ENCODE assay signal across 9 cellular contexts in genomic region chr3:49199244-49199899, GRCh38. TPM values are rescaled to one million over a fixed set of nuclear protein-coding genes. Genes with fewer than 3 reads are reported as not detected.
DNase-seq lines count a peak whose midpoint lies in the region; ATAC-seq and TF ChIP-seq lines count a peak whose summit lies in the region.
"Had no signal": no experiment of that assay in that cellular context is flagged by ENCODE, and none has a peak within 500 bp of the region (broad histone marks: within the 10 kb centered on the region; RNA-seq: fewer than 3 reads in every experiment).

No MANE protein-coding gene starts in this region.

- H3K4me1 ChIP-seq in spleen: no peaks in the 10 kb centered on the region

- WGBS in spleen, 5 donors: 36 to 71% (median 45%) methylated on average over 34 to 52 of the region's 52 CpGs

- TF ChIP-seq POLR2A in spleen (IDR thresholded peaks at IDR 0.05): no peak

- no peaks in the 10 kb centered on the region for H3K9me3 Mint-ChIP-seq in activated naive CD4-positive, alpha-beta T cell treated with anti-CD3 and anti-CD28 coated beads, Interleukin-2, amount 10 ng/mL, durations not matched to agents 7 days and 5 days

- peak overlapping the region in 3 of 8 donors; percentile 60 to 70 (median 62) for H3K27ac ChIP-seq in spleen

- DNase-seq in HS-5 (ENCODE audit: low read depth) (peak; percentile 78), choroid plexus epithelial cell (ENCODE audit: low read depth) (peak; percentile 82), kidney tubule cell (ENCODE audit: low spot score) (peak; percentile 69), spleen (peak; percentile 85), activated gamma-delta T cell treated with Interleukin-2 at 50 U/mL for 16 hours (no peak), MG63 (no peak)
- DNase-seq in activated naive CD4-positive, alpha-beta T cell treated with anti-CD3 and anti-CD28 coated beads, Interleukin-2, amount 10 ng/mL, durations not matched to agents 7 days and 5 days: no peak
- DNase-seq: activated CD8-positive, alpha-beta memory T cell treated with anti-CD3 and anti-CD28 coated beads, Interleukin-2, amount 50 U/mL, for 4 hours had no signal

- no peaks in the 10 kb centered on the region for H3K4me1 Mint-ChIP-seq in activated naive CD4-positive, alpha-beta T cell treated with anti-CD3 and anti-CD28 coated beads, Interleukin-2, amount 10 ng/mL, durations not matched to agents 7 days and 5 days

- no peak overlapping the region for H3K27ac Mint-ChIP-seq in activated naive CD4-positive, alpha-beta T cell treated with anti-CD3 and anti-CD28 coated beads, Interleukin-2, amount 10 ng/mL, durations not matched to agents 7 days and 5 days

- H3K36me3 Mint-ChIP-seq in activated naive CD4-positive, alpha-beta T cell treated with anti-CD3 and anti-CD28 coated beads, Interleukin-2, amount 10 ng/mL, durations not matched to agents 7 days and 5 days: no peaks in the 10 kb centered on the region

- intact Hi-C loops in spleen (cut with DNase I; ENCODE audit: low total_unique reads): no loop called here

- H3K27me3 ChIP-seq in spleen (replicated peaks in 1 of 7): peaks cover 0 to 16% (median 0%) of the 10 kb centered on the region in 7 donors
- H3K27me3 ChIP-seq in MG63: no peaks in the 10 kb centered on the region

- H3K4me3 Mint-ChIP-seq in activated naive CD4-positive, alpha-beta T cell treated with anti-CD3 and anti-CD28 coated beads, Interleukin-2, amount 10 ng/mL, durations not matched to agents 7 days and 5 days: no peak overlapping the region

- no peaks in the 10 kb centered on the region for H3K9me3 ChIP-seq in spleen
- no peaks in the 10 kb centered on the region for H3K9me3 ChIP-seq in MG63

- CTCF ChIA-PET in activated naive CD4-positive, alpha-beta T cell treated with anti-CD3 and anti-CD28 coated beads, Interleukin-2, amount 10 ng/mL, durations not matched to agents 7 days and 5 days (lab: Charles Lee): no interaction called here

- no peak for ATAC-seq in HG02588 (IDR thresholded peaks at IDR 0.05; ENCODE audit: unreplicated experiment)

- peaks cover 23% of the 10 kb centered on the region for H3K27me3 Mint-ChIP-seq in activated naive CD4-positive, alpha-beta T cell treated with anti-CD3 and anti-CD28 coated beads, Interleukin-2, amount 10 ng/mL, durations not matched to agents 7 days and 5 days

- H3K4me3 ChIP-seq in choroid plexus epithelial cell (ENCODE audit: low read depth, low read length) (peak overlapping the region; percentile 58), spleen (peak overlapping the region; percentile 4 to 60 (median 24)), MG63 (no peak overlapping the region)

- no peak for TF ChIP-seq CTCF in choroid plexus epithelial cell (conservative IDR thresholded peaks at IDR 0.05; ENCODE audit: low read depth, low read length)
- TF ChIP-seq CTCF in spleen (IDR thresholded peaks at IDR 0.05 in 8 of 11, conservative IDR thresholded peaks at IDR 0.05 in 3 of 11): no peak

- no peaks in the 10 kb centered on the region for H3K36me3 ChIP-seq in spleen
- no peaks in the 10 kb centered on the region for H3K36me3 ChIP-seq in MG63

RNA-seq across cellular contexts. Expression of gene KLHDC8B, which starts 28.0 kb away (rescaled TPM):
- total RNA-seq in spleen: 10 to 100 TPM; 18.6 to 29.2 (median 21.9) TPM
- polyA plus RNA-seq in spleen: 10 to 100 TPM; 10.5 to 21.3 (median 19.5) TPM
- total RNA-seq in MG63 (2014; rRNA removed; shearing (Covaris generic); ENCODE audit: low replicate concordance): 7.6 and 8.8 TPM in 2 replicates

RNA-seq across cellular contexts. Expression of gene CCDC71, which starts 33.2 kb away (rescaled TPM):
- 10 to 100 TPM; 20.5 to 45.4 (median 28.8) TPM for total RNA-seq in spleen
- 10 to 100 TPM in 2 of 3 donors, 1 to 10 TPM in 1; 9.9 to 19.1 (median 16.3) TPM for polyA plus RNA-seq in spleen
- total RNA-seq in MG63 (2014; rRNA removed; shearing (Covaris generic); ENCODE audit: low replicate concordance): 36.4 and 39.6 TPM in 2 replicates

Comparison
In these comparisons a context has a peak if more than half of its experiments do, and no peak if none do; other contexts are left out.
1. DNase-seq: peak in HS-5 (single experiment), choroid plexus epithelial cell (single experiment), kidney tubule cell (single experiment) and spleen (single experiment); none in activated gamma-delta T cell treated with Interleukin-2 at 50 U/mL for 16 hours (single experiment), MG63 (single experiment) and activated naive CD4-positive, alpha-beta T cell treated with anti-CD3 and anti-CD28 coated beads, Interleukin-2, amount 10 ng/mL, durations not matched to agents 7 days and 5 days (single experiment).